In genomic region chr2:75710577-75711253, GRCh38 we compare ENCODE assay signal across 1 cellular context.
TF ChIP-seq lines count a peak whose summit lies in the region.

TSS of gene GCFC2 (minus strand) at chr2:75710915. CDS start at chr2:75710855, 60 bp downstream.

TF ChIP-seq in HepG2, 621 proteins besides CTCF, POLR2A, EP300 and RAD21 (continued from another document and continues in another):
- TF ChIP-seq ZNF142 (CRISPR knock-in tag; IDR thresholded peaks at IDR 0.05) (peak; percentile 98), ZNF879 (CRISPR knock-in tag; IDR thresholded peaks at IDR 0.05) (peak; percentile 100), ZKSCAN1 (IDR thresholded peaks at IDR 0.05; ENCODE audit: low read length) (no peak), ATRX (CRISPR knock-in tag; IDR thresholded peaks at IDR 0.05; ENCODE audit: borderline replicate concordance) (no peak), ZMYM4 (CRISPR knock-in tag; IDR thresholded peaks at IDR 0.05) (peak; percentile 98), ZNF280D (CRISPR knock-in tag; IDR thresholded peaks at IDR 0.05) (peak; percentile 94), ARID3A (IDR thresholded peaks at IDR 0.05; ENCODE audit: low read depth, low read length) (no peak), ZNF33A (CRISPR knock-in tag; IDR thresholded peaks at IDR 0.05; ENCODE audit: borderline replicate concordance) (peak; percentile 99), ZBTB43 (CRISPR knock-in tag; conservative IDR thresholded peaks at IDR 0.05) (peak; percentile 98), ZNF432 (CRISPR knock-in tag; IDR thresholded peaks at IDR 0.05; ENCODE audit: borderline replicate concordance) (peak; percentile 92), GPN1 (CRISPR knock-in tag; IDR thresholded peaks at IDR 0.05; ENCODE audit: borderline replicate concordance) (peak; percentile 97), ZBTB25 (CRISPR knock-in tag; IDR thresholded peaks at IDR 0.05) (peak; percentile 71; the same call in 1 of the 2 replicates), FOXP4 (CRISPR knock-in tag; IDR thresholded peaks at IDR 0.05) (peak; percentile 75; the same call in 1 of the 2 replicates), TIGD3 (CRISPR knock-in tag; IDR thresholded peaks at IDR 0.05; ENCODE audit: borderline replicate concordance) (peak; percentile 97), ZNF770 (CRISPR knock-in tag; IDR thresholded peaks at IDR 0.05) (peak; percentile 95), CREM (IDR thresholded peaks at IDR 0.05) (no peak), CREM (CRISPR knock-in tag; IDR thresholded peaks at IDR 0.05) (0 out of 2 replicates have a peak, but pooled peaks have one; percentile 34), MEF2D (CRISPR knock-in tag; IDR thresholded peaks at IDR 0.05) (peak; percentile 73; the same call in 1 of the 2 replicates), ATM (IDR thresholded peaks at IDR 0.05; ENCODE audit: borderline replicate concordance) (no peak), ZGPAT (CRISPR knock-in tag; IDR thresholded peaks at IDR 0.05) (peak; percentile 100), ZNF775 (CRISPR knock-in tag; IDR thresholded peaks at IDR 0.05; ENCODE audit: borderline replicate concordance) (peak; percentile 97), FOSL2 (CRISPR knock-in tag; IDR thresholded peaks at IDR 0.05) (peak; percentile 39), ZNF33B (CRISPR knock-in tag; IDR thresholded peaks at IDR 0.05) (peak; percentile 100), TSC22D2 (CRISPR knock-in tag; IDR thresholded peaks at IDR 0.05; ENCODE audit: borderline replicate concordance) (peak; percentile 67), ETS1 (CRISPR knock-in tag; IDR thresholded peaks at IDR 0.05) (peak; percentile 99; the same call in 1 of the 2 replicates), ZNF281 (CRISPR knock-in tag; IDR thresholded peaks at IDR 0.05; ENCODE audit: borderline replicate concordance) (peak; percentile 71; the same call in 1 of the 2 replicates)
